In genomic region chr5:124662261-124662781, GRCh38 we compare ENCODE assay signal across 1 cellular context.
TF ChIP-seq lines count a peak whose summit lies in the region.

No MANE protein-coding gene starts in this region.

TF ChIP-seq in HEK293, 187 proteins besides CTCF, POLR2A, EP300 and RAD21 (continued from another document and continues in another):
- TF ChIP-seq ZBTB1 (tag by site-specific recombination; IDR thresholded peaks at IDR 0.05) (0 out of 2 replicates have a peak, but pooled peaks have one; percentile 17), ZNF354C (tag by site-specific recombination; IDR thresholded peaks at IDR 0.05; ENCODE audit: borderline replicate concordance, low read depth) (no peak), TCF7L2 (IDR thresholded peaks at IDR 0.05; ENCODE audit: borderline replicate concordance, low read depth, low read length) (peak; percentile 87), ZNF366 (tag by site-specific recombination; conservative IDR thresholded peaks at IDR 0.05) (peak; percentile 91), ZSCAN23 (tag by site-specific recombination; IDR thresholded peaks at IDR 0.05) (peak; percentile 87; the same call in 1 of the 2 replicates), ZNF302 (tag by site-specific recombination; IDR thresholded peaks at IDR 0.05; ENCODE audit: low read depth) (no peak), GFI1B (tag by site-specific recombination; IDR thresholded peaks at IDR 0.05) (peak; percentile 93), ZNF501 (tag by site-specific recombination; IDR thresholded peaks at IDR 0.05) (peak; percentile 96), ZNF341 (tag by site-specific recombination; IDR thresholded peaks at IDR 0.05; ENCODE audit: low read depth) (0 out of 2 replicates have a peak, but pooled peaks have one; percentile 29), FEZF1 (tag by site-specific recombination; IDR thresholded peaks at IDR 0.05) (peak; percentile 98), ZNF394 (tag by site-specific recombination; IDR thresholded peaks at IDR 0.05; ENCODE audit: borderline replicate concordance) (peak; percentile 64; the same call in 1 of the 2 replicates), ZNF747 (tag by site-specific recombination; IDR thresholded peaks at IDR 0.05) (no peak), ZNF16 (tag by site-specific recombination; IDR thresholded peaks at IDR 0.05; ENCODE audit: low read depth) (no peak), ZNF18 (tag by site-specific recombination; IDR thresholded peaks at IDR 0.05) (peak; percentile 88), ZNF2 (tag by site-specific recombination; IDR thresholded peaks at IDR 0.05) (0 out of 2 replicates have a peak, but pooled peaks have one; percentile 45), KLF7 (tag by site-specific recombination; IDR thresholded peaks at IDR 0.05; ENCODE audit: borderline replicate concordance) (peak; percentile 89; the same call in 1 of the 2 replicates), ZNF138 (tag by site-specific recombination; IDR thresholded peaks at IDR 0.05; ENCODE audit: borderline replicate concordance) (no peak), ZNF274 (IDR thresholded peaks at IDR 0.05; ENCODE audit: low read length) (no peak), ZNF274 (tag by site-specific recombination; IDR thresholded peaks at IDR 0.05; ENCODE audit: borderline replicate concordance) (no peak), ZNF610 (tag by site-specific recombination; IDR thresholded peaks at IDR 0.05; ENCODE audit: borderline replicate concordance) (no peak), EGR2 (tag by site-specific recombination; IDR thresholded peaks at IDR 0.05; ENCODE audit: low read depth) (no peak), ZNF600 (tag by site-specific recombination; IDR thresholded peaks at IDR 0.05) (peak; percentile 72; the same call in 1 of the 2 replicates), ZNF184 (tag by site-specific recombination; IDR thresholded peaks at IDR 0.05) (no peak), RBAK (tag by site-specific recombination; IDR thresholded peaks at IDR 0.05) (no peak), SCRT1 (tag by site-specific recombination; IDR thresholded peaks at IDR 0.05; ENCODE audit: borderline replicate concordance) (peak; percentile 76; the same call in 1 of the 2 replicates), BCL6B (tag by site-specific recombination; IDR thresholded peaks at IDR 0.05) (no peak), ZBTB11 (tag by site-specific recombination; conservative IDR thresholded peaks at IDR 0.05; ENCODE audit: low read depth) (no peak), PATZ1 (tag by site-specific recombination; IDR thresholded peaks at IDR 0.05) (peak; percentile 91), ZNF670 (tag by site-specific recombination; IDR thresholded peaks at IDR 0.05; ENCODE audit: low read depth) (no peak), ZNF529 (tag by site-specific recombination; IDR thresholded peaks at IDR 0.05; ENCODE audit: insufficient replicate concordance) (no peak), YY1 (tag by site-specific recombination; IDR thresholded peaks at IDR 0.05) (peak; percentile 43; the same call in 1 of the 2 replicates), ZNF169 (tag by site-specific recombination; IDR thresholded peaks at IDR 0.05) (no peak), ZNF133 (tag by site-specific recombination; IDR thresholded peaks at IDR 0.05) (no peak), INSM2 (tag by site-specific recombination; IDR thresholded peaks at IDR 0.05) (peak; percentile 94), ZBTB26 (tag by site-specific recombination; optimal IDR thresholded peaks at IDR 0.05) (no peak), ZNF792 (tag by site-specific recombination; IDR thresholded peaks at IDR 0.05) (no peak), ZNF391 (tag by site-specific recombination; IDR thresholded peaks at IDR 0.05; ENCODE audit: borderline replicate concordance, low read depth) (peak; percentile 39; the same call in 1 of the 2 replicates), ZBTB10 (tag by site-specific recombination; IDR thresholded peaks at IDR 0.05) (0 out of 2 replicates have a peak, but pooled peaks have one; percentile 16), ZNF626 (tag by site-specific recombination; IDR thresholded peaks at IDR 0.05) (no peak)
- TF ChIP-seq, protein P1, sequence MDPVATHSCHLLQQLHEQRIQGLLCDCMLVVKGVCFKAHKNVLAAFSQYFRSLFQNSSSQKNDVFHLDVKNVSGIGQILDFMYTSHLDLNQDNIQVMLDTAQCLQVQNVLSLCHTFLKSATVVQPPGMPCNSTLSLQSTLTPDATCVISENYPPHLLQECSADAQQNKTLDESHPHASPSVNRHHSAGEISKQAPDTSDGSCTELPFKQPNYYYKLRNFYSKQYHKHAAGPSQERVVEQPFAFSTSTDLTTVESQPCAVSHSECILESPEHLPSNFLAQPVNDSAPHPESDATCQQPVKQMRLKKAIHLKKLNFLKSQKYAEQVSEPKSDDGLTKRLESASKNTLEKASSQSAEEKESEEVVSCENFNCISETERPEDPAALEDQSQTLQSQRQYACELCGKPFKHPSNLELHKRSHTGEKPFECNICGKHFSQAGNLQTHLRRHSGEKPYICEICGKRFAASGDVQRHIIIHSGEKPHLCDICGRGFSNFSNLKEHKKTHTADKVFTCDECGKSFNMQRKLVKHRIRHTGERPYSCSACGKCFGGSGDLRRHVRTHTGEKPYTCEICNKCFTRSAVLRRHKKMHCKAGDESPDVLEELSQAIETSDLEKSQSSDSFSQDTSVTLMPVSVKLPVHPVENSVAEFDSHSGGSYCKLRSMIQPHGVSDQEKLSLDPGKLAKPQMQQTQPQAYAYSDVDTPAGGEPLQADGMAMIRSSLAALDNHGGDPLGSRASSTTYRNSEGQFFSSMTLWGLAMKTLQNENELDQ (tag by site-specific recombination; IDR thresholded peaks at IDR 0.05; ENCODE audit: low read depth), result no peak
- TF ChIP-seq, protein P2, sequence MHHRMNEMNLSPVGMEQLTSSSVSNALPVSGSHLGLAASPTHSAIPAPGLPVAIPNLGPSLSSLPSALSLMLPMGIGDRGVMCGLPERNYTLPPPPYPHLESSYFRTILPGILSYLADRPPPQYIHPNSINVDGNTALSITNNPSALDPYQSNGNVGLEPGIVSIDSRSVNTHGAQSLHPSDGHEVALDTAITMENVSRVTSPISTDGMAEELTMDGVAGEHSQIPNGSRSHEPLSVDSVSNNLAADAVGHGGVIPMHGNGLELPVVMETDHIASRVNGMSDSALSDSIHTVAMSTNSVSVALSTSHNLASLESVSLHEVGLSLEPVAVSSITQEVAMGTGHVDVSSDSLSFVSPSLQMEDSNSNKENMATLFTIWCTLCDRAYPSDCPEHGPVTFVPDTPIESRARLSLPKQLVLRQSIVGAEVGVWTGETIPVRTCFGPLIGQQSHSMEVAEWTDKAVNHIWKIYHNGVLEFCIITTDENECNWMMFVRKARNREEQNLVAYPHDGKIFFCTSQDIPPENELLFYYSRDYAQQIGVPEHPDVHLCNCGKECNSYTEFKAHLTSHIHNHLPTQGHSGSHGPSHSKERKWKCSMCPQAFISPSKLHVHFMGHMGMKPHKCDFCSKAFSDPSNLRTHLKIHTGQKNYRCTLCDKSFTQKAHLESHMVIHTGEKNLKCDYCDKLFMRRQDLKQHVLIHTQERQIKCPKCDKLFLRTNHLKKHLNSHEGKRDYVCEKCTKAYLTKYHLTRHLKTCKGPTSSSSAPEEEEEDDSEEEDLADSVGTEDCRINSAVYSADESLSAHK (tag by site-specific recombination; IDR thresholded peaks at IDR 0.05), result peak; percentile 94
